ENCODE assay signal across 1 cellular context in the genomic region with DNA sequence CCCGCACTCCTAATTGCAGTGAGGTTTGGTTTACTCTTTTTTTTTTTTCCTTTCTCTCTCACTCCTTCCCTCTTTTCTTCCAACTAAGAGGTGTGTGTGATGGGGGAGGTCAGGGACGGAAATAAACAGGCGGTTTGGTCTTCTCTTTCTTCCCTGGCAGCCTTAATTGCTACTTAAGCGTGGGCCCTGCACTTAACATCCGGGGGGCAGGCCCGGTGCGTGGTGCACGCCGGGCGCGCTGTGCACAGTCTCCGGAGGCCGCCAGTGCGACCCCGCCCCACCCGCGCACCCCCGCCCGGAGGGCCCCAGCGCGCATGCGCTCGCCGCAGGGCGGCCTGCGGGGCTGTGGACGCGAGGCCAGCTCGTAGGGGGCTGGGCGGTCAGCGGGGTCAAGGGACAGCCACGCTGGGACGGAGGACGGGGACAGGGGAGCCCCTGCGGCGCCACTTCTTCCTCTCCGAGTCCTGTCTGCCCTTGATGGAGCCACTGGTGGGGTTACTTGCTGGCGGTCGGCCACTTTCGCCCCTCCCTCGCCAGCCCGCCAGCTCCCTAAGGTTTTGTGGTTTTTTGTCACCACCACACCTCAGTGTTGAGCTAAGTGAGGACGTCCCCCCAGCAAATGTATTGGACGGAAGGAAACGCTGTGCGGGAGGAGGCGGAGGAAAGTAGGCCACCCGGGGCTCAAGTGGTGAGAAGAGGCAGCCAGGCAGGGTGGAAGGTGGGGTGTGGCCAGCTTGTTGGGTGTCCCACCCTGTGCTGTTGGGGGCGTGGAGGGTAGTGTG.
TF ChIP-seq lines count a peak whose summit lies in the region.

No MANE protein-coding gene starts in this region.

TF ChIP-seq in GM12878, 131 proteins besides CTCF, POLR2A, EP300 and RAD21 (continued from another document and continues in another):
- TF ChIP-seq, protein P1, sequence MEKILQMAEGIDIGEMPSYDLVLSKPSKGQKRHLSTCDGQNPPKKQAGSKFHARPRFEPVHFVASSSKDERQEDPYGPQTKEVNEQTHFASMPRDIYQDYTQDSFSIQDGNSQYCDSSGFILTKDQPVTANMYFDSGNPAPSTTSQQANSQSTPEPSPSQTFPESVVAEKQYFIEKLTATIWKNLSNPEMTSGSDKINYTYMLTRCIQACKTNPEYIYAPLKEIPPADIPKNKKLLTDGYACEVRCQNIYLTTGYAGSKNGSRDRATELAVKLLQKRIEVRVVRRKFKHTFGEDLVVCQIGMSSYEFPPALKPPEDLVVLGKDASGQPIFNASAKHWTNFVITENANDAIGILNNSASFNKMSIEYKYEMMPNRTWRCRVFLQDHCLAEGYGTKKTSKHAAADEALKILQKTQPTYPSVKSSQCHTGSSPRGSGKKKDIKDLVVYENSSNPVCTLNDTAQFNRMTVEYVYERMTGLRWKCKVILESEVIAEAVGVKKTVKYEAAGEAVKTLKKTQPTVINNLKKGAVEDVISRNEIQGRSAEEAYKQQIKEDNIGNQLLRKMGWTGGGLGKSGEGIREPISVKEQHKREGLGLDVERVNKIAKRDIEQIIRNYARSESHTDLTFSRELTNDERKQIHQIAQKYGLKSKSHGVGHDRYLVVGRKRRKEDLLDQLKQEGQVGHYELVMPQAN (conservative IDR thresholded peaks at IDR 0.05), result 0 out of 2 replicates have a peak, but pooled peaks have one; percentile 29
- peak; percentile 80 for TF ChIP-seq NR2F1 (conservative IDR thresholded peaks at IDR 0.05)
- no peak for TF ChIP-seq NFYA (IDR thresholded peaks at IDR 0.05; ENCODE audit: borderline replicate concordance, low read depth, low read length)
- no peak for TF ChIP-seq SREBF2 (IDR thresholded peaks at IDR 0.05; ENCODE audit: low read length)
- TF ChIP-seq BCL11A (IDR thresholded peaks at IDR 0.05; ENCODE audit: low read depth, low read length), result no peak
- TF ChIP-seq, protein P2, sequence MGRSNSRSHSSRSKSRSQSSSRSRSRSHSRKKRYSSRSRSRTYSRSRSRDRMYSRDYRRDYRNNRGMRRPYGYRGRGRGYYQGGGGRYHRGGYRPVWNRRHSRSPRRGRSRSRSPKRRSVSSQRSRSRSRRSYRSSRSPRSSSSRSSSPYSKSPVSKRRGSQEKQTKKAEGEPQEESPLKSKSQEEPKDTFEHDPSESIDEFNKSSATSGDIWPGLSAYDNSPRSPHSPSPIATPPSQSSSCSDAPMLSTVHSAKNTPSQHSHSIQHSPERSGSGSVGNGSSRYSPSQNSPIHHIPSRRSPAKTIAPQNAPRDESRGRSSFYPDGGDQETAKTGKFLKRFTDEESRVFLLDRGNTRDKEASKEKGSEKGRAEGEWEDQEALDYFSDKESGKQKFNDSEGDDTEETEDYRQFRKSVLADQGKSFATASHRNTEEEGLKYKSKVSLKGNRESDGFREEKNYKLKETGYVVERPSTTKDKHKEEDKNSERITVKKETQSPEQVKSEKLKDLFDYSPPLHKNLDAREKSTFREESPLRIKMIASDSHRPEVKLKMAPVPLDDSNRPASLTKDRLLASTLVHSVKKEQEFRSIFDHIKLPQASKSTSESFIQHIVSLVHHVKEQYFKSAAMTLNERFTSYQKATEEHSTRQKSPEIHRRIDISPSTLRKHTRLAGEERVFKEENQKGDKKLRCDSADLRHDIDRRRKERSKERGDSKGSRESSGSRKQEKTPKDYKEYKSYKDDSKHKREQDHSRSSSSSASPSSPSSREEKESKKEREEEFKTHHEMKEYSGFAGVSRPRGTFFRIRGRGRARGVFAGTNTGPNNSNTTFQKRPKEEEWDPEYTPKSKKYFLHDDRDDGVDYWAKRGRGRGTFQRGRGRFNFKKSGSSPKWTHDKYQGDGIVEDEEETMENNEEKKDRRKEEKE (IDR thresholded peaks at IDR 0.05), result no peak
- TF ChIP-seq IRF4 (IDR thresholded peaks at IDR 0.05; ENCODE audit: low read depth, low read length), result no peak
- no peak for TF ChIP-seq MEF2A (IDR thresholded peaks at IDR 0.05; ENCODE audit: insufficient read depth, low read depth, low read length)
- TF ChIP-seq, protein P3, sequence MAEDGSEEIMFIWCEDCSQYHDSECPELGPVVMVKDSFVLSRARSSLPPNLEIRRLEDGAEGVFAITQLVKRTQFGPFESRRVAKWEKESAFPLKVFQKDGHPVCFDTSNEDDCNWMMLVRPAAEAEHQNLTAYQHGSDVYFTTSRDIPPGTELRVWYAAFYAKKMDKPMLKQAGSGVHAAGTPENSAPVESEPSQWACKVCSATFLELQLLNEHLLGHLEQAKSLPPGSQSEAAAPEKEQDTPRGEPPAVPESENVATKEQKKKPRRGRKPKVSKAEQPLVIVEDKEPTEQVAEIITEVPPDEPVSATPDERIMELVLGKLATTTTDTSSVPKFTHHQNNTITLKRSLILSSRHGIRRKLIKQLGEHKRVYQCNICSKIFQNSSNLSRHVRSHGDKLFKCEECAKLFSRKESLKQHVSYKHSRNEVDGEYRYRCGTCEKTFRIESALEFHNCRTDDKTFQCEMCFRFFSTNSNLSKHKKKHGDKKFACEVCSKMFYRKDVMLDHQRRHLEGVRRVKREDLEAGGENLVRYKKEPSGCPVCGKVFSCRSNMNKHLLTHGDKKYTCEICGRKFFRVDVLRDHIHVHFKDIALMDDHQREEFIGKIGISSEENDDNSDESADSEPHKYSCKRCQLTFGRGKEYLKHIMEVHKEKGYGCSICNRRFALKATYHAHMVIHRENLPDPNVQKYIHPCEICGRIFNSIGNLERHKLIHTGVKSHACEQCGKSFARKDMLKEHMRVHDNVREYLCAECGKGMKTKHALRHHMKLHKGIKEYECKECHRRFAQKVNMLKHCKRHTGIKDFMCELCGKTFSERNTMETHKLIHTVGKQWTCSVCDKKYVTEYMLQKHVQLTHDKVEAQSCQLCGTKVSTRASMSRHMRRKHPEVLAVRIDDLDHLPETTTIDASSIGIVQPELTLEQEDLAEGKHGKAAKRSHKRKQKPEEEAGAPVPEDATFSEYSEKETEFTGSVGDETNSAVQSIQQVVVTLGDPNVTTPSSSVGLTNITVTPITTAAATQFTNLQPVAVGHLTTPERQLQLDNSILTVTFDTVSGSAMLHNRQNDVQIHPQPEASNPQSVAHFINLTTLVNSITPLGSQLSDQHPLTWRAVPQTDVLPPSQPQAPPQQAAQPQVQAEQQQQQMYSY (CRISPR knock-in tag; IDR thresholded peaks at IDR 0.05), result no peak
- 0 out of 2 replicates have a peak, but pooled peaks have one; percentile 15 for TF ChIP-seq HDGF (IDR thresholded peaks at IDR 0.05)
- TF ChIP-seq RBBP5 (conservative IDR thresholded peaks at IDR 0.05), result no peak
- no peak for TF ChIP-seq ETV6 (conservative IDR thresholded peaks at IDR 0.05 in 1 of 2, IDR thresholded peaks at IDR 0.05 in 1 of 2; ENCODE audit: borderline replicate concordance in 1 of 2, low read depth in 1 of 2)
- TF ChIP-seq SIX5 (IDR thresholded peaks at IDR 0.05; ENCODE audit: low read depth, low read length, severe bottlenecking), result no peak
- TF ChIP-seq SIN3A (IDR thresholded peaks at IDR 0.05; ENCODE audit: low read depth, low read length), result no peak
- TF ChIP-seq HCFC1 (IDR thresholded peaks at IDR 0.05; ENCODE audit: low read length), result no peak
- no peak; the same call in 1 of the 2 replicates for TF ChIP-seq EED (IDR thresholded peaks at IDR 0.05; ENCODE audit: low read depth)
- no peak for TF ChIP-seq RFX5 (IDR thresholded peaks at IDR 0.05; ENCODE audit: low read depth, low read length)
- no peak for TF ChIP-seq CEBPB (IDR thresholded peaks at IDR 0.05; ENCODE audit: borderline replicate concordance in 1 of 2, low read depth in 2 of 2, low read length in 2 of 2)
- TF ChIP-seq, protein P4, sequence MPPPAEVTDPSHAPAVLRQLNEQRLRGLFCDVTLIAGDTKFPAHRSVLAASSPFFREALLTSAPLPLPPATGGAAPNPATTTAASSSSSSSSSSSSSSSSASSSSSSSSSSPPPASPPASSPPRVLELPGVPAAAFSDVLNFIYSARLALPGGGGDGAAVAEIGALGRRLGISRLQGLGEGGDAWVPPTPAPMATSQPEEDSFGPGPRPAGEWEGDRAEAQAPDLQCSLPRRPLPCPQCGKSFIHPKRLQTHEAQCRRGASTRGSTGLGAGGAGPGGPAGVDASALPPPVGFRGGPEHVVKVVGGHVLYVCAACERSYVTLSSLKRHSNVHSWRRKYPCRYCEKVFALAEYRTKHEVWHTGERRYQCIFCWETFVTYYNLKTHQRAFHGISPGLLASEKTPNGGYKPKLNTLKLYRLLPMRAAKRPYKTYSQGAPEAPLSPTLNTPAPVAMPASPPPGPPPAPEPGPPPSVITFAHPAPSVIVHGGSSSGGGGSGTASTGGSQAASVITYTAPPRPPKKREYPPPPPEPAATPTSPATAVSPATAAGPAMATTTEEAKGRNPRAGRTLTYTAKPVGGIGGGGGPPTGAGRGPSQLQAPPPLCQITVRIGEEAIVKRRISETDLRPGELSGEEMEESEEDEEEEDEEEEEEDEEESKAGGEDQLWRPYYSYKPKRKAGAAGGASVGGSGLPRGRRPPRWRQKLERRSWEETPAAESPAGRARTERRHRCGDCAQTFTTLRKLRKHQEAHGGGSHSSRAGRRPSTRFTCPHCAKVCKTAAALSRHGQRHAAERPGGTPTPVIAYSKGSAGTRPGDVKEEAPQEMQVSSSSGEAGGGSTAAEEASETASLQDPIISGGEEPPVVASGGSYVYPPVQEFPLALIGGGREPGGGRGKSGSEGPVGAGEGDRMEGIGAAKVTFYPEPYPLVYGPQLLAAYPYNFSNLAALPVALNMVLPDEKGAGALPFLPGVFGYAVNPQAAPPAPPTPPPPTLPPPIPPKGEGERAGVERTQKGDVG (CRISPR knock-in tag; IDR thresholded peaks at IDR 0.05), result no peak
- TF ChIP-seq SMAD1 (IDR thresholded peaks at IDR 0.05; ENCODE audit: low read depth, partially characterized antibody), result no peak
- no peak for TF ChIP-seq POLR2AphosphoS2 (IDR thresholded peaks at IDR 0.05; ENCODE audit: low read depth, low read length)
- TF ChIP-seq DPF2 (IDR thresholded peaks at IDR 0.05), result no peak
- no peak for TF ChIP-seq FOXK2 (IDR thresholded peaks at IDR 0.05)
- TF ChIP-seq, protein P5, sequence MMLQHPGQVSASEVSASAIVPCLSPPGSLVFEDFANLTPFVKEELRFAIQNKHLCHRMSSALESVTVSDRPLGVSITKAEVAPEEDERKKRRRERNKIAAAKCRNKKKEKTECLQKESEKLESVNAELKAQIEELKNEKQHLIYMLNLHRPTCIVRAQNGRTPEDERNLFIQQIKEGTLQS (IDR thresholded peaks at IDR 0.05; ENCODE audit: borderline replicate concordance, extremely low read depth, low read depth, low read length), result no peak
- TF ChIP-seq, protein P6, sequence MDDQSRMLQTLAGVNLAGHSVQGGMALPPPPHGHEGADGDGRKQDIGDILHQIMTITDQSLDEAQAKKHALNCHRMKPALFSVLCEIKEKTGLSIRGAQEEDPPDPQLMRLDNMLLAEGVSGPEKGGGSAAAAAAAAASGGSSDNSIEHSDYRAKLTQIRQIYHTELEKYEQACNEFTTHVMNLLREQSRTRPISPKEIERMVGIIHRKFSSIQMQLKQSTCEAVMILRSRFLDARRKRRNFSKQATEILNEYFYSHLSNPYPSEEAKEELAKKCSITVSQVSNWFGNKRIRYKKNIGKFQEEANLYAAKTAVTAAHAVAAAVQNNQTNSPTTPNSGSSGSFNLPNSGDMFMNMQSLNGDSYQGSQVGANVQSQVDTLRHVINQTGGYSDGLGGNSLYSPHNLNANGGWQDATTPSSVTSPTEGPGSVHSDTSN (IDR thresholded peaks at IDR 0.05; ENCODE audit: insufficient replicate concordance, low read depth, low read length), result no peak
- 0 out of 2 replicates have a peak, but pooled peaks have one; percentile 25 for TF ChIP-seq GATAD2B (conservative IDR thresholded peaks at IDR 0.05; ENCODE audit: low read depth)
- TF ChIP-seq, protein P7, sequence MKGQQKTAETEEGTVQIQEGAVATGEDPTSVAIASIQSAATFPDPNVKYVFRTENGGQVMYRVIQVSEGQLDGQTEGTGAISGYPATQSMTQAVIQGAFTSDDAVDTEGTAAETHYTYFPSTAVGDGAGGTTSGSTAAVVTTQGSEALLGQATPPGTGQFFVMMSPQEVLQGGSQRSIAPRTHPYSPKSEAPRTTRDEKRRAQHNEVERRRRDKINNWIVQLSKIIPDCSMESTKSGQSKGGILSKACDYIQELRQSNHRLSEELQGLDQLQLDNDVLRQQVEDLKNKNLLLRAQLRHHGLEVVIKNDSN (IDR thresholded peaks at IDR 0.05; ENCODE audit: borderline replicate concordance, extremely low read length, insufficient read depth, low read depth, low read length), result no peak
- no peak for TF ChIP-seq HDAC6 (IDR thresholded peaks at IDR 0.05; ENCODE audit: unreplicated experiment)
- TF ChIP-seq CREM (IDR thresholded peaks at IDR 0.05; ENCODE audit: low read depth), result no peak
- TF ChIP-seq PAX5 (IDR thresholded peaks at IDR 0.05; ENCODE audit: borderline replicate concordance, low read depth, low read length), result no peak
- TF ChIP-seq MYC (IDR thresholded peaks at IDR 0.05; ENCODE audit: insufficient read depth, insufficient read length, insufficient replicate concordance, low read length, severe bottlenecking), result no peak
- TF ChIP-seq CBX3 (IDR thresholded peaks at IDR 0.05; ENCODE audit: borderline replicate concordance, low read depth), result no peak
- peak in 1 of 2 experiments; percentile 35; a peak in 1 of 4 replicates for TF ChIP-seq BHLHE40 (IDR thresholded peaks at IDR 0.05; ENCODE audit: borderline replicate concordance in 1 of 2, low read depth in 2 of 2, low read length in 1 of 2)
- TF ChIP-seq NFIC (IDR thresholded peaks at IDR 0.05; ENCODE audit: low read depth, low read length), result no peak
- TF ChIP-seq KLF5 (IDR thresholded peaks at IDR 0.05; ENCODE audit: partially characterized antibody), result no peak
- no peak for TF ChIP-seq MTA3 (IDR thresholded peaks at IDR 0.05; ENCODE audit: borderline replicate concordance, low read length)
- no peak for TF ChIP-seq STAT1 (conservative IDR thresholded peaks at IDR 0.05)
- TF ChIP-seq, protein P8, sequence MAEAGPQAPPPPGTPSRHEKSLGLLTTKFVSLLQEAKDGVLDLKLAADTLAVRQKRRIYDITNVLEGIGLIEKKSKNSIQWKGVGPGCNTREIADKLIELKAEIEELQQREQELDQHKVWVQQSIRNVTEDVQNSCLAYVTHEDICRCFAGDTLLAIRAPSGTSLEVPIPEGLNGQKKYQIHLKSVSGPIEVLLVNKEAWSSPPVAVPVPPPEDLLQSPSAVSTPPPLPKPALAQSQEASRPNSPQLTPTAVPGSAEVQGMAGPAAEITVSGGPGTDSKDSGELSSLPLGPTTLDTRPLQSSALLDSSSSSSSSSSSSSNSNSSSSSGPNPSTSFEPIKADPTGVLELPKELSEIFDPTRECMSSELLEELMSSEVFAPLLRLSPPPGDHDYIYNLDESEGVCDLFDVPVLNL (IDR thresholded peaks at IDR 0.05; ENCODE audit: low read depth, low read length), result no peak
- TF ChIP-seq CBFB (IDR thresholded peaks at IDR 0.05; ENCODE audit: low read depth), result no peak
- TF ChIP-seq SMARCA5 (IDR thresholded peaks at IDR 0.05), result no peak
